21 cellular contexts compared by ENCODE assay signal in the genomic region with DNA sequence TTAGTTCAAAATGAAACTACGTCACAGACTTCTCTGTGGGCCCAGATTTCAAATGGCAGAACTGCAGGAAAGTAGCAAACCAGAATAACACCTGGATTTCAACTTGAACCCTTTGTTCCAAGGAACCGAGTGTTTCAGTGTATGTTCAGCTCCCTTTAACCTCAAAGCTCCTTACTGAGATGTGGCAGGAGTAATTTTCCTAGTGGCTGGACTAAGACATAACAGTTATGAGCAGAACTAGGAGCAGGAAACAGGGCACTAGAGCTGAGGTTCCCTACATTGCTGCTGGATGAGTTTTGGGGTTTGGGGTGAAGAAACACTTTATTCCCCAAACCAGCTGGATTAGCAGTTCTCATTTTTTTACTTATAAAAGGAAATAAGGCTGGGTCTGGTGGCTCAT. TPM values are rescaled to one million over a fixed set of nuclear protein-coding genes. Genes with fewer than 3 reads are reported as not detected.
DNase-seq lines count a peak whose midpoint lies in the region; ATAC-seq, FAIRE-seq and TF ChIP-seq lines count a peak whose summit lies in the region.
"Had no signal": no experiment of that assay in that cellular context is flagged by ENCODE, and none has a peak within 500 bp of the region (broad histone marks: within the 10 kb centered on the region; RNA-seq: fewer than 3 reads in every experiment).

No MANE protein-coding gene starts in this region.

- no peaks in the 10 kb centered on the region for H3K9me3 Mint-ChIP-seq in type B pancreatic cell

- no peak overlapping the region for H3K27ac Mint-ChIP-seq in type B pancreatic cell

- H3K36me3 ChIP-seq in HepG2 (replicated peaks in 1 of 2; ENCODE audit: control insufficient read depth in 1 of 2, insufficient read depth in 2 of 2, low read length in 2 of 2) (no peaks in the 10 kb centered on the region; a peak in 2 of 5 replicates), right lobe of liver (peaks cover 0 to 6% (median 3%) of the 10 kb centered on the region in 4 donors), tibial artery (peaks cover 0 to 4% (median 0%) of the 10 kb centered on the region in 3 donors)

- intact Hi-C loops in HepG2 (cut with micrococcal nuclease; ENCODE audit: unreplicated experiment): loop anchor here (10.0 kb wide), 1 partner anchor 1423 kb away; no protein-coding TSS in a partner anchor
- intact Hi-C loops in right lobe of liver (cut with DNase I): no loop called here
- intact Hi-C loops in tibial artery (cut with DNase I; ENCODE audit: low total_unique reads): no loop called here

- H3K9ac ChIP-seq in HepG2 (ENCODE audit: insufficient read depth, low read depth, low read length): no peak overlapping the region

- H3K4me3 ChIP-seq in HepG2 (replicated peaks in 1 of 3; ENCODE audit: insufficient read depth in 1 of 3, low read depth in 2 of 3, low read length in 3 of 3) (no peak overlapping the region), right lobe of liver (no peak overlapping the region), fibroblast of villous mesenchyme (ENCODE audit: low read depth, low read length) (no peak overlapping the region), tibial artery (no peak overlapping the region)

- no peak overlapping the region for H3K4me2 ChIP-seq in HepG2 (ENCODE audit: low read depth, low read length)

- TF ChIP-seq RAD21 in HepG2 (CRISPR knock-in tag; IDR thresholded peaks at IDR 0.05): no peak

- ATAC-seq in HepG2 (peak; percentile 54; the same call in 1 of the 3 replicates), right lobe of liver (no peak), GM21723 (IDR thresholded peaks at IDR 0.05; ENCODE audit: unreplicated experiment) (no peak)

- H3K27ac ChIP-seq in HepG2 (ENCODE audit: extremely low read length, insufficient read depth, low read length): no peak overlapping the region
- no peak overlapping the region for H3K27ac ChIP-seq in right lobe of liver
- no peak overlapping the region for H3K27ac ChIP-seq in tibial artery
- H3K27ac ChIP-seq: 22Rv1 had no signal

- FAIRE-seq in HepG2 (lab: Jason Lieb, UNC): no peak

- H4K20me1 ChIP-seq in HepG2 (ENCODE audit: insufficient read depth, low read length): no peaks in the 10 kb centered on the region

- no peaks in the 10 kb centered on the region for H3K9me3 ChIP-seq in HepG2 (ENCODE audit: low read length)
- H3K9me3 ChIP-seq in right lobe of liver: no peaks in the 10 kb centered on the region
- no peaks in the 10 kb centered on the region for H3K9me3 ChIP-seq in tibial artery

- peaks cover 8% of the 10 kb centered on the region for H3K36me3 Mint-ChIP-seq in type B pancreatic cell

- no peaks in the 10 kb centered on the region for H3K27me3 ChIP-seq in HepG2 (ENCODE audit: control insufficient read depth in 1 of 2, insufficient read depth in 2 of 2, low read length in 2 of 2)
- no peaks in the 10 kb centered on the region for H3K27me3 ChIP-seq in right lobe of liver
- H3K27me3 ChIP-seq in tibial artery: no peaks in the 10 kb centered on the region

- H3K4me1 ChIP-seq in HepG2 (ENCODE audit: insufficient read depth, low read length) (peaks cover 12% of the 10 kb centered on the region), right lobe of liver (no peaks in the 10 kb centered on the region), tibial artery (no peaks in the 10 kb centered on the region)

- DNase-seq in HepG2 (ENCODE audit: low spot score) (no peak), right lobe of liver (no peak), SK-MEL-5 (ENCODE audit: low read depth, low spot score) (peak; percentile 0), fibroblast of villous mesenchyme (ENCODE audit: low read depth) (no peak), type B pancreatic cell (ENCODE audit: extremely low spot score, unreplicated experiment) (no peak), GM03348 (ENCODE audit: low spot score) (no peak), tibial artery (no peak)
- DNase-seq: C1 segment of cervical spinal cord, DMS79 treated with DMSO at 0.1 percent for 48 hours, GF-D8, Karpas-422, MM.1S, NCI-H1092 treated with DMSO at 0.1 percent for 48 hours, NCI-H1694 treated with DMSO at 0.1 percent for 48 hours, NCI-H2107, NCI-H345, NCI-H69, RPMI8226, SIG-M5 had no signal

- no peaks in the 10 kb centered on the region for H3K4me1 Mint-ChIP-seq in type B pancreatic cell (ENCODE audit: unreplicated experiment)

- POLR2A ChIA-PET in HepG2 (lab: Yijun Ruan, JAX): no interaction called here

- TF ChIP-seq EP300 in HepG2 (IDR thresholded peaks at IDR 0.05; ENCODE audit: low read depth in 2 of 2, low read length in 2 of 2): no peak
- no peak for TF ChIP-seq EP300 in HepG2 (CRISPR knock-in tag; IDR thresholded peaks at IDR 0.05; ENCODE audit: borderline replicate concordance)

- no TSS peak for BruUV-seq in HepG2 (replicated peaks; lab: Mats Ljungman, UMichigan)

- H3K79me2 ChIP-seq in HepG2 (ENCODE audit: insufficient read depth, low read length): no peaks in the 10 kb centered on the region

- TF ChIP-seq CTCF in HepG2 (CRISPR knock-in tag; IDR thresholded peaks at IDR 0.05): no peak
- TF ChIP-seq CTCF in right lobe of liver (IDR thresholded peaks at IDR 0.05): peak in 1 of 4 donors; percentile 11
- peak; percentile 23 for TF ChIP-seq CTCF in fibroblast of villous mesenchyme (IDR thresholded peaks at IDR 0.05; ENCODE audit: insufficient read depth, low read depth, low read length)
- TF ChIP-seq CTCF in type B pancreatic cell (conservative IDR thresholded peaks at IDR 0.05): peak; percentile 48
- TF ChIP-seq CTCF in tibial artery (IDR thresholded peaks at IDR 0.05): no peak

- no peak overlapping the region for H3K4me3 Mint-ChIP-seq in type B pancreatic cell

- no peaks in the 10 kb centered on the region for H3K27me3 Mint-ChIP-seq in type B pancreatic cell

- in situ Hi-C loops in HepG2 (cut with HindIII; ENCODE audit: extremely low pct_ligation_motif_present, low pct_unique_long_range_greater_than_20kb): no loop called here
- in situ Hi-C loops in SK-MEL-5 (cut with HindIII; ENCODE audit: low pct_unique_long_range_greater_than_20kb, low sequenced_read_pairs): no loop called here

- H2AFZ ChIP-seq in HepG2 (ENCODE audit: low read length): no peak overlapping the region

- CTCF ChIA-PET in HepG2 (lab: Yijun Ruan, JAX; ENCODE audit: low intra/inter-chr PET ratio, low total read pairs): no interaction called here

- TF ChIP-seq POLR2A in HepG2 (IDR thresholded peaks at IDR 0.05; ENCODE audit: insufficient read depth in 1 of 2, low read depth in 2 of 2, low read length in 2 of 2) (no peak), right lobe of liver (IDR thresholded peaks at IDR 0.05) (no peak)

- WGBS in HepG2 (ENCODE audit: low lambda C conversion rate): 98% methylated on average over 2 of the region's 2 CpGs
- 100% methylated on average over 2 of the region's 2 CpGs for WGBS in right lobe of liver (ENCODE audit: insufficient coverage, low coverage, low lambda C conversion rate, missing lambda C conversion rate)

RNA-seq across cellular contexts. Expression of a gene that starts 50.1 kb away (rescaled TPM):
- total RNA-seq in HepG2 (2016; rRNA removed; fragmentation: Illumina TruSeq; extraction: Trizol) (15.6 and 17.2 TPM in 2 replicates), right lobe of liver (10 to 100 TPM; 19.0 to 34.0 (median 27.9) TPM), fibroblast of villous mesenchyme (6.8 and 8.6 TPM in 2 replicates), type B pancreatic cell (ENCODE audit: low replicate concordance) (10.6 and 14.3 TPM in 2 replicates)
- total RNA-seq in HepG2 (2016; cell fraction: cytosol; rRNA removed; fragmentation: Illumina TruSeq; extraction: Trizol; ENCODE audit: low read depth): 6.3 and 6.6 TPM in 2 replicates
- total RNA-seq in HepG2 (2016; cell fraction: insoluble cytoplasmic fraction; rRNA removed; fragmentation: Illumina TruSeq; extraction: Trizol): 16.0 and 16.7 TPM in 2 replicates
- 7.7 and 8.6 TPM in 2 replicates for total RNA-seq in HepG2 (2016; cell fraction: membrane; rRNA removed; fragmentation: Illumina TruSeq; extraction: Trizol)
- 27.1 and 28.7 TPM in 2 replicates for total RNA-seq in HepG2 (2016; cell fraction: nucleus; rRNA removed; fragmentation: Illumina TruSeq; extraction: Trizol)
- 19.3 and 19.6 TPM in 2 replicates for polyA plus RNA-seq in HepG2 (2011; rRNA removed)
- 4.8 and 7.9 TPM in 2 replicates for polyA plus RNA-seq in HepG2 (2011; cell fraction: cytosol; rRNA removed)
- 35.5 and 54.9 TPM in 2 replicates for polyA plus RNA-seq in HepG2 (2011; cell fraction: nucleus; rRNA removed)
- polyA plus RNA-seq in HepG2 (2012): 16.8 and 17.5 TPM in 2 replicates
- 0.74 and 0.86 TPM in 2 replicates for polyA plus RNA-seq in HepG2 (2016; cell fraction: cytosol; fragmentation: Illumina TruSeq; extraction: Trizol; ENCODE audit: low read depth)
- 10.7 and 14.7 TPM in 2 replicates for polyA plus RNA-seq in HepG2 (2016; cell fraction: insoluble cytoplasmic fraction; fragmentation: Illumina TruSeq; extraction: Trizol; ENCODE audit: low read depth)
- 2.3 and 2.6 TPM in 2 replicates for polyA plus RNA-seq in HepG2 (2016; cell fraction: membrane; fragmentation: Illumina TruSeq; extraction: Trizol; ENCODE audit: low read depth)
- polyA plus RNA-seq in HepG2 (2016; cell fraction: nucleus; fragmentation: Illumina TruSeq; extraction: Trizol; ENCODE audit: insufficient read depth, low read depth): 31.5 and 36.7 TPM in 2 replicates
- 5.9 and 10.4 TPM in 2 replicates for polyA minus RNA-seq in HepG2 (2011; rRNA and poly(A)+ RNA removed; ENCODE audit: low replicate concordance)
- polyA minus RNA-seq in HepG2 (2011; cell fraction: cytosol; rRNA and poly(A)+ RNA removed): 8.7 and 9.6 TPM in 2 replicates
- polyA minus RNA-seq in HepG2 (2011; cell fraction: nucleus; rRNA and poly(A)+ RNA removed): 82.9 and 109 TPM in 2 replicates
- 3.5 and 5.7 TPM in 2 replicates for total RNA-seq in SK-MEL-5 (2014; rRNA removed; shearing (Covaris generic))
- 3.2 and 3.8 TPM in 2 replicates for polyA plus RNA-seq in SK-MEL-5 (2015; cell fraction: cytosol; rRNA removed)
- polyA plus RNA-seq in SK-MEL-5 (2015; cell fraction: nucleus; rRNA removed): 10.9 and 20.2 TPM in 2 replicates

RNA-seq across cellular contexts. Expression of a gene that starts 57.9 kb away (rescaled TPM):
- total RNA-seq in HepG2 (2016; rRNA removed; fragmentation: Illumina TruSeq; extraction: Trizol) (32.7 and 50.9 TPM in 2 replicates), right lobe of liver (10 to 100 TPM in 4 of 6 experiments, 1 to 10 TPM in 2; 7.9 to 32.6 (median 20.4) TPM), fibroblast of villous mesenchyme (18.0 and 22.9 TPM in 2 replicates), type B pancreatic cell (ENCODE audit: low replicate concordance) (34.9 and 38.0 TPM in 2 replicates)
- 1.9 and 2.0 TPM in 2 replicates for total RNA-seq in HepG2 (2016; cell fraction: cytosol; rRNA removed; fragmentation: Illumina TruSeq; extraction: Trizol; ENCODE audit: low read depth)
- 33.2 and 47.1 TPM in 2 replicates for total RNA-seq in HepG2 (2016; cell fraction: insoluble cytoplasmic fraction; rRNA removed; fragmentation: Illumina TruSeq; extraction: Trizol)
- total RNA-seq in HepG2 (2016; cell fraction: membrane; rRNA removed; fragmentation: Illumina TruSeq; extraction: Trizol): 13.2 and 15.1 TPM in 2 replicates
- total RNA-seq in HepG2 (2016; cell fraction: nucleus; rRNA removed; fragmentation: Illumina TruSeq; extraction: Trizol): 46.9 and 47.2 TPM in 2 replicates
- 19.4 and 26.6 TPM in 2 replicates for polyA plus RNA-seq in HepG2 (2011; rRNA removed)
- 6.7 and 13.3 TPM in 2 replicates for polyA plus RNA-seq in HepG2 (2011; cell fraction: cytosol; rRNA removed)
- polyA plus RNA-seq in HepG2 (2011; cell fraction: nucleus; rRNA removed): 19.4 and 23.3 TPM in 2 replicates
- polyA plus RNA-seq in HepG2 (2012): 27.3 and 31.3 TPM in 2 replicates
- polyA plus RNA-seq in HepG2 (2016; cell fraction: cytosol; fragmentation: Illumina TruSeq; extraction: Trizol; ENCODE audit: low read depth): 1.0 and 1.2 TPM in 2 replicates
- 37.4 and 42.1 TPM in 2 replicates for polyA plus RNA-seq in HepG2 (2016; cell fraction: insoluble cytoplasmic fraction; fragmentation: Illumina TruSeq; extraction: Trizol; ENCODE audit: low read depth)
- 5.2 and 5.9 TPM in 2 replicates for polyA plus RNA-seq in HepG2 (2016; cell fraction: membrane; fragmentation: Illumina TruSeq; extraction: Trizol; ENCODE audit: low read depth)
- 48.6 and 49.3 TPM in 2 replicates for polyA plus RNA-seq in HepG2 (2016; cell fraction: nucleus; fragmentation: Illumina TruSeq; extraction: Trizol; ENCODE audit: insufficient read depth, low read depth)
- 3.5 and 13.6 TPM in 2 replicates for polyA minus RNA-seq in HepG2 (2011; rRNA and poly(A)+ RNA removed; ENCODE audit: low replicate concordance)
- 39.7 and 46.7 TPM in 2 replicates for polyA minus RNA-seq in HepG2 (2011; cell fraction: cytosol; rRNA and poly(A)+ RNA removed)
- 68.9 and 74.0 TPM in 2 replicates for polyA minus RNA-seq in HepG2 (2011; cell fraction: nucleus; rRNA and poly(A)+ RNA removed)
- 13.2 and 13.3 TPM in 2 replicates for total RNA-seq in SK-MEL-5 (2014; rRNA removed; shearing (Covaris generic))
- 6.1 and 8.6 TPM in 2 replicates for polyA plus RNA-seq in SK-MEL-5 (2015; cell fraction: cytosol; rRNA removed)
- 25.0 and 28.3 TPM in 2 replicates for polyA plus RNA-seq in SK-MEL-5 (2015; cell fraction: nucleus; rRNA removed)

Comparison
In these comparisons a context has a peak if more than half of its experiments do, and no peak if none do; other contexts are left out.
1. CTCF ChIP-seq: peak in fibroblast of villous mesenchyme (single experiment) and type B pancreatic cell (single experiment); none in HepG2 (single experiment) and tibial artery (0 of 2).